In genomic region chr6:131807644-131808459, GRCh38 we compare ENCODE assay signal across 8 cellular contexts. TPM values are rescaled to one million over a fixed set of nuclear protein-coding genes. Genes with fewer than 3 reads are reported as not detected.
DNase-seq lines count a peak whose midpoint lies in the region; ATAC-seq and TF ChIP-seq lines count a peak whose summit lies in the region.

ENPP1 (plus strand) TSS chr6:131808020; CDS start chr6:131808036, 16 bp downstream.

- H3K9me3 ChIP-seq in lung (ENCODE audit: control insufficient read depth in 2 of 2, insufficient read depth in 1 of 2, low read length in 1 of 2), result no peaks in the 10 kb centered on the region

- no peak for TF ChIP-seq POLR2A in GM18505 (IDR thresholded peaks at IDR 0.05; ENCODE audit: borderline replicate concordance, extremely low read depth, insufficient read depth, insufficient read length)

- H3K36me3 Mint-ChIP-seq in activated CD8-positive, alpha-beta T cell treated with anti-CD3 and anti-CD28 coated beads, Interleukin-2, amount 10 ng/mL, durations not matched to agents 7 days and 5 days (ENCODE audit: low read depth), result no peaks in the 10 kb centered on the region

- peaks cover 69% of the 10 kb centered on the region for H3K27me3 Mint-ChIP-seq in activated CD8-positive, alpha-beta T cell treated with anti-CD3 and anti-CD28 coated beads, Interleukin-2, amount 10 ng/mL, durations not matched to agents 7 days and 5 days (ENCODE audit: low read depth)

- H3K9me3 Mint-ChIP-seq in activated CD8-positive, alpha-beta T cell treated with anti-CD3 and anti-CD28 coated beads, Interleukin-2, amount 10 ng/mL, durations not matched to agents 7 days and 5 days (ENCODE audit: insufficient read depth), result no peaks in the 10 kb centered on the region

- CTCF ChIA-PET in activated CD8-positive, alpha-beta T cell treated with anti-CD3 and anti-CD28 coated beads, Interleukin-2, amount 10 ng/mL, durations not matched to agents 7 days and 5 days (lab: Charles Lee), result interaction anchor here (1.0 kb wide), 1 partner anchor 179 kb away, joined by 4 read pairs; the partner anchor contains the start of gene MED23

- peaks cover 2 to 6% of the 10 kb centered on the region in 2 donors for H3K4me1 ChIP-seq in lung (ENCODE audit: control insufficient read depth in 2 of 2, insufficient read depth in 2 of 2, low read length in 2 of 2)

- peaks cover 25% of the 10 kb centered on the region for H3K4me1 Mint-ChIP-seq in activated CD8-positive, alpha-beta T cell treated with anti-CD3 and anti-CD28 coated beads, Interleukin-2, amount 10 ng/mL, durations not matched to agents 7 days and 5 days (ENCODE audit: low read depth)

- H3K27me3 ChIP-seq in lung (ENCODE audit: control insufficient read depth, insufficient read depth), result no peaks in the 10 kb centered on the region

- peak within 1 kb of the TSS; percentile 70 for H3K27ac Mint-ChIP-seq in activated CD8-positive, alpha-beta T cell treated with anti-CD3 and anti-CD28 coated beads, Interleukin-2, amount 10 ng/mL, durations not matched to agents 7 days and 5 days

- POLR2A ChIA-PET in activated CD8-positive, alpha-beta T cell treated with anti-CD3 and anti-CD28 coated beads, Interleukin-2, amount 10 ng/mL, durations not matched to agents 7 days and 5 days (lab: Charles Lee), result no interaction called here

- peak within 1 kb of the TSS; percentile 84 for H3K4me3 Mint-ChIP-seq in activated CD8-positive, alpha-beta T cell treated with anti-CD3 and anti-CD28 coated beads, Interleukin-2, amount 10 ng/mL, durations not matched to agents 7 days and 5 days

- TF ChIP-seq CTCF in lung (IDR thresholded peaks at IDR 0.05; ENCODE audit: control extremely low read depth, extremely low read depth), result no peak

- DNase-seq in NCI-H748 treated with DMSO at 0.1 percent for 48 hours (lab: John Stamatoyannopoulos, UW) (peak; percentile 17), lung (ENCODE audit: low spot score) (peak; percentile 64), DMS79 treated with DMSO at 0.1 percent for 48 hours (lab: John Stamatoyannopoulos, UW) (no peak)
- DNase-seq in activated CD8-positive, alpha-beta T cell treated with anti-CD3 and anti-CD28 coated beads, Interleukin-2, amount 10 ng/mL, durations not matched to agents 7 days and 5 days, result peak; percentile 64
- peak; percentile 7 for DNase-seq in effector CD8-positive, alpha-beta T cell (lab: John Stamatoyannopoulos, UW)
- peak in 2 of 3 experiments; percentile 4 to 22 for DNase-seq in stimulated activated CD4-positive, alpha-beta T cell treated with anti-CD3 and anti-CD28 coated beads, TNF-alpha, amount 100 ng/mL, for 4 hours (ENCODE audit: low read depth in 3 of 3)

- no peaks in the 10 kb centered on the region for H3K36me3 ChIP-seq in lung (ENCODE audit: control insufficient read depth in 2 of 2, insufficient read depth in 2 of 2, low read length in 2 of 2)

- peak within 1 kb of the TSS in 1 of 2 donors; percentile 64 for H3K27ac ChIP-seq in lung (ENCODE audit: low read depth in 1 of 2, low read length in 1 of 2)

- WGBS in lung, 2 donors, result 1% methylated on average over 64 to 99 of the region's 99 CpGs

- H3K4me3 ChIP-seq in lung, result peak within 1 kb of the TSS; percentile 58

- ATAC-seq in GM18505 (IDR thresholded peaks at IDR 0.05; ENCODE audit: unreplicated experiment) (peak; percentile 58), HG02970 (IDR thresholded peaks at IDR 0.05; ENCODE audit: low FRiP score, unreplicated experiment) (peak; percentile 48), lung (ENCODE audit: insufficient read depth, low FRiP score) (peak; percentile 85)
- ATAC-seq in activated CD8-positive, alpha-beta T cell treated with anti-CD3 and anti-CD28 coated beads, Interleukin-2, amount 10 ng/mL, durations not matched to agents 7 days and 5 days, result peak; percentile 80

RNA-seq across cellular contexts. Expression of gene ENPP1, which starts in this region (rescaled TPM):
- under 1 TPM; 0.29 to 0.50 TPM for total RNA-seq in activated CD8-positive, alpha-beta T cell treated with anti-CD3 and anti-CD28 coated beads, Interleukin-2, amount 10 ng/mL, durations not matched to agents 7 days and 5 days
- total RNA-seq in lung, result 1 to 10 TPM; 1.2 to 7.3 TPM
- polyA plus RNA-seq in lung, result under 1 TPM; 0.21 to 0.47 TPM

Comparison
In these comparisons a context has a peak if more than half of its experiments do, and no peak if none do; other contexts are left out.
1. Peak in DNase-seq and ATAC-seq in activated CD8-positive, alpha-beta T cell treated with anti-CD3 and anti-CD28 coated beads, Interleukin-2, amount 10 ng/mL, durations not matched to agents 7 days and 5 days; RNA of the gene not detected or under 1 TPM.